23 cellular contexts compared by ENCODE assay signal in genomic region chr15:33468740-33469139, GRCh38.
"Had no signal": no experiment of that assay in that cellular context is flagged by ENCODE, and none has a peak within 500 bp of the region (broad histone marks: within the 10 kb centered on the region; RNA-seq: fewer than 3 reads in every experiment).

No MANE protein-coding gene starts in this region.

- H3K27ac ChIP-seq: dorsolateral prefrontal cortex, neutrophil, pancreas, right atrium auricular region, suprapubic skin, transverse colon, vagina had no signal

- H3K9me3 ChIP-seq: mucosa of descending colon, neutrophil, pancreas, right atrium auricular region, suprapubic skin, transverse colon, vagina had no signal

- DNase-seq: cortex of kidney; dorsolateral prefrontal cortex; effector CD4-positive, alpha-beta T cell; head of caudate nucleus; mucosa of descending colon; naive B cell; pancreas; stimulated activated CD4-positive, alpha-beta T cell treated with anti-CD3 and anti-CD28 coated beads, Interleukin-12 subunit alpha, Interleukin-12 subunit beta, amount 100 ng/mL, for 4 hours; stimulated activated CD4-positive, alpha-beta T cell treated with anti-CD3 and anti-CD28 coated beads, Interleukin-1b, Interleukin-23, amount 100 ng/mL, for 48 hours; stimulated activated CD4-positive, alpha-beta T cell treated with anti-CD3 and anti-CD28 coated beads, Interleukin-4, amount 100 ng/mL, for 1 hour; stimulated activated CD8-positive, alpha-beta memory T cell treated with anti-CD3 and anti-CD28 coated beads, Interleukin-4, amount 100 ng/mL, for 48 hours; stimulated activated naive CD4-positive, alpha-beta T cell; stimulated activated naive CD8-positive, alpha-beta T cell treated with anti-CD3 and anti-CD28 coated beads, Interleukin-15, amount 100 ng/mL, for 72 hours; transverse colon had no signal

- H3K27me3 ChIP-seq: neutrophil, pancreas, right atrium auricular region, suprapubic skin, transverse colon, vagina had no signal

- ATAC-seq: left lobe of liver; mucosa of descending colon; natural killer cell treated with Interleukin-12 subunit alpha and Interleukin-12 subunit beta and Interleukin-15 and Interleukin-18, amount 100 ng/mL, for 72 hours; pancreas; sciatic nerve; stimulated activated naive CD8-positive, alpha-beta T cell treated with anti-CD3 and anti-CD28 coated beads, Interleukin-15, amount 100 ng/mL, for 72 hours had no signal

- H3K4me1 ChIP-seq: pancreas, right atrium auricular region, suprapubic skin, transverse colon, vagina had no signal

- H3K36me3 ChIP-seq: neutrophil, pancreas, right atrium auricular region, suprapubic skin, transverse colon, vagina had no signal

- H3K4me2 ChIP-seq: smooth muscle cell had no signal

- H3K4me3 ChIP-seq: dorsolateral prefrontal cortex, lung, mucosa of descending colon, pancreas, right atrium auricular region, smooth muscle cell, suprapubic skin, transverse colon, vagina had no signal
